Comparison of ENCODE assay signal across 1 cellular context in the genomic region with DNA sequence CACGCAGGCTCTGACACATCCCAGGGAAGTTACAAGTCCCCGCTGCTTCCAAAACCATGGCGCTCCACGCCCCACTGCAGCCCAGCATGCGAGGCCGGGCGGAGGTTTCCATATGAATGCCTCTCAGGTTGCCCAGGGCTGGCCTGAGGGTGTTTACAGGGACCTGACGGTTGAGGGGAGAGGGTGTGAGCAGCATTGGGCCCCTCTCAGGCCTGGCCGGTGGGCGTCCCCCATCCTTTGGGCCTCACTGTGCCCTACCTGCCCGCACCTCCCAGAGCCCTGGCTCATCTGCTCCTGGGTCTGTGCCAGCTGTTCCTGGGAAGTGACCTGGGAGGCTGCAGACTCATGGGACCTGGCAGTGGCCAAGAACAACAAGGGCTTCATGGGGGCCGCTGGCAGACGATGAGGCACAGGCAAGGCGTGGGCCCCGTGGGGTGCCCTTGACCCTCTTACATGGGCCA.
TF ChIP-seq lines count a peak whose summit lies in the region.

No MANE protein-coding gene starts in this region.

TF ChIP-seq in WTC11, 78 proteins besides CTCF, POLR2A, EP300 and RAD21 (continued from another document):
- TF ChIP-seq, protein P1, sequence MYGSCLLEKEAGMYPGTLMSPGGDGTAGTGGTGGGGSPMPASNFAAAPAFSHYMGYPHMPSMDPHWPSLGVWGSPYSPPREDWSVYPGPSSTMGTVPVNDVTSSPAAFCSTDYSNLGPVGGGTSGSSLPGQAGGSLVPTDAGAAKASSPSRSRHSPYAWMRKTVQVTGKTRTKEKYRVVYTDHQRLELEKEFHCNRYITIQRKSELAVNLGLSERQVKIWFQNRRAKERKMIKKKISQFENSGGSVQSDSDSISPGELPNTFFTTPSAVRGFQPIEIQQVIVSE (CRISPR knock-in tag; IDR thresholded peaks at IDR 0.05; ENCODE audit: borderline replicate concordance) = no peak
- TF ChIP-seq SMAD4 (CRISPR knock-in tag; IDR thresholded peaks at IDR 0.05) = no peak
- no peak for TF ChIP-seq ZNF219 (CRISPR knock-in tag; IDR thresholded peaks at IDR 0.05; ENCODE audit: borderline replicate concordance)
- no peak for TF ChIP-seq ELF4 (CRISPR knock-in tag; IDR thresholded peaks at IDR 0.05; ENCODE audit: low read depth)
- TF ChIP-seq ZNF671 (CRISPR knock-in tag; IDR thresholded peaks at IDR 0.05) = no peak
- TF ChIP-seq GRHL2 (CRISPR knock-in tag; IDR thresholded peaks at IDR 0.05; ENCODE audit: insufficient replicate concordance, severe bottlenecking) = no peak
- TF ChIP-seq TCF7 (CRISPR knock-in tag; IDR thresholded peaks at IDR 0.05; ENCODE audit: low read depth) = no peak
- TF ChIP-seq, protein P2, sequence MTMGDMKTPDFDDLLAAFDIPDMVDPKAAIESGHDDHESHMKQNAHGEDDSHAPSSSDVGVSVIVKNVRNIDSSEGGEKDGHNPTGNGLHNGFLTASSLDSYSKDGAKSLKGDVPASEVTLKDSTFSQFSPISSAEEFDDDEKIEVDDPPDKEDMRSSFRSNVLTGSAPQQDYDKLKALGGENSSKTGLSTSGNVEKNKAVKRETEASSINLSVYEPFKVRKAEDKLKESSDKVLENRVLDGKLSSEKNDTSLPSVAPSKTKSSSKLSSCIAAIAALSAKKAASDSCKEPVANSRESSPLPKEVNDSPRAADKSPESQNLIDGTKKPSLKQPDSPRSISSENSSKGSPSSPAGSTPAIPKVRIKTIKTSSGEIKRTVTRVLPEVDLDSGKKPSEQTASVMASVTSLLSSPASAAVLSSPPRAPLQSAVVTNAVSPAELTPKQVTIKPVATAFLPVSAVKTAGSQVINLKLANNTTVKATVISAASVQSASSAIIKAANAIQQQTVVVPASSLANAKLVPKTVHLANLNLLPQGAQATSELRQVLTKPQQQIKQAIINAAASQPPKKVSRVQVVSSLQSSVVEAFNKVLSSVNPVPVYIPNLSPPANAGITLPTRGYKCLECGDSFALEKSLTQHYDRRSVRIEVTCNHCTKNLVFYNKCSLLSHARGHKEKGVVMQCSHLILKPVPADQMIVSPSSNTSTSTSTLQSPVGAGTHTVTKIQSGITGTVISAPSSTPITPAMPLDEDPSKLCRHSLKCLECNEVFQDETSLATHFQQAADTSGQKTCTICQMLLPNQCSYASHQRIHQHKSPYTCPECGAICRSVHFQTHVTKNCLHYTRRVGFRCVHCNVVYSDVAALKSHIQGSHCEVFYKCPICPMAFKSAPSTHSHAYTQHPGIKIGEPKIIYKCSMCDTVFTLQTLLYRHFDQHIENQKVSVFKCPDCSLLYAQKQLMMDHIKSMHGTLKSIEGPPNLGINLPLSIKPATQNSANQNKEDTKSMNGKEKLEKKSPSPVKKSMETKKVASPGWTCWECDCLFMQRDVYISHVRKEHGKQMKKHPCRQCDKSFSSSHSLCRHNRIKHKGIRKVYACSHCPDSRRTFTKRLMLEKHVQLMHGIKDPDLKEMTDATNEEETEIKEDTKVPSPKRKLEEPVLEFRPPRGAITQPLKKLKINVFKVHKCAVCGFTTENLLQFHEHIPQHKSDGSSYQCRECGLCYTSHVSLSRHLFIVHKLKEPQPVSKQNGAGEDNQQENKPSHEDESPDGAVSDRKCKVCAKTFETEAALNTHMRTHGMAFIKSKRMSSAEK (CRISPR knock-in tag; IDR thresholded peaks at IDR 0.05; ENCODE audit: borderline replicate concordance) = no peak
- no peak for TF ChIP-seq ZNF263 (CRISPR knock-in tag; IDR thresholded peaks at IDR 0.05; ENCODE audit: low read depth)
- no peak for TF ChIP-seq JUN (CRISPR knock-in tag; IDR thresholded peaks at IDR 0.05)
- TF ChIP-seq NFYB (CRISPR knock-in tag; conservative IDR thresholded peaks at IDR 0.05; ENCODE audit: low read depth) = no peak
- TF ChIP-seq MXD4 (CRISPR knock-in tag; IDR thresholded peaks at IDR 0.05; ENCODE audit: borderline replicate concordance) = no peak
